Comparison of ENCODE assay signal across 20 cellular contexts in the genomic region with DNA sequence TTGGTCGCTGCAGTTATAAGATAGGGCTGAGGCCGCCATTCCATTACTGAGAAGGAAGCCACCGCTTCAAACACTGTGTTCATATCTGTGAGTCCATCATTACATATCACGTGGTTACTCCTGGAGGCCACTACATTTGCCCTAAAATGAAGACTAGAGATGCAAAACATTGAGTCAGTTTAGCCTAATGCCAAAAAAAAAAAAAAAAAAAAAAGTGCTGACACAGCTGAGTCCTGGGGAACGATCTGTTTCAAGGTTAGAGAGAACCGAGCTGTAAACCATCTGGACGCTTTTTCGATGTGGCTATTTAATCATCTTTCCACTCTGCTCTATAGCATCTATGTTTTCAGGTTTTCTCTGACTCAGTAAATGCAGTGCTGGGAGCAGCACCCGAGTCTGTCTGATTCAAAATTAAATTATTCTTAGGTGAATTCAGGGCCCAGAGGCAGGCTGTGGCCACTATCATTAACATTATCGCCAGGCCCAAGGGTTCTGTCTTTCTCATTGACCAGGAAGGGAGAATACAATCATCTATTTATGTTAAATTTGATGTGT.
DNase-seq lines count a peak whose midpoint lies in the region; ATAC-seq, FAIRE-seq and TF ChIP-seq lines count a peak whose summit lies in the region.
"Had no signal": no experiment of that assay in that cellular context is flagged by ENCODE, and none has a peak within 500 bp of the region (broad histone marks: within the 10 kb centered on the region; RNA-seq: fewer than 3 reads in every experiment).

No MANE protein-coding gene starts in this region.

- intact Hi-C loops in CD4-positive, alpha-beta T cell (cut with DNase I, micrococcal nuclease) = no loop called here

- no peak for TF ChIP-seq POLR2A in A549 (IDR thresholded peaks at IDR 0.05; ENCODE audit: low read length)

- H3K9me3 Mint-ChIP-seq in CD4-positive, alpha-beta T cell = peaks cover 13% of the 10 kb centered on the region

- H3K4me2 ChIP-seq in A549 = no peak overlapping the region

- no peak overlapping the region for H3K27ac Mint-ChIP-seq in CD4-positive, alpha-beta T cell
- H3K27ac Mint-ChIP-seq: B cell; CD4-positive, CD25-positive, alpha-beta regulatory T cell; H9; IgD-negative memory B cell had no signal

- no peaks in the 10 kb centered on the region for H3K9me3 ChIP-seq in A549
- H3K9me3 ChIP-seq in CD4-positive, alpha-beta T cell (ENCODE audit: control insufficient read depth, low read length) = no peaks in the 10 kb centered on the region

- H3K4me1 Mint-ChIP-seq in CD4-positive, alpha-beta T cell (ENCODE audit: low read depth) = no peaks in the 10 kb centered on the region
- H3K4me1 Mint-ChIP-seq: B cell; CD4-positive, CD25-positive, alpha-beta regulatory T cell; IgD-negative memory B cell had no signal

- no peaks in the 10 kb centered on the region for H3K27me3 Mint-ChIP-seq in CD4-positive, alpha-beta T cell
- H3K27me3 Mint-ChIP-seq: B cell; CD4-positive, CD25-positive, alpha-beta regulatory T cell; IgD-negative memory B cell had no signal

- no peaks in the 10 kb centered on the region for H3K36me3 Mint-ChIP-seq in CD4-positive, alpha-beta T cell (ENCODE audit: low read depth)
- H3K36me3 Mint-ChIP-seq: CD4-positive, CD25-positive, alpha-beta regulatory T cell; IgD-negative memory B cell had no signal

- CTCF ChIA-PET in A549 (lab: Yijun Ruan, JAX) = no interaction called here
- CTCF ChIA-PET in CD4-positive, alpha-beta T cell (lab: Charles Lee) = interaction anchor here (0.6 kb wide), 1 partner anchor 232 kb away, joined by 5 read pairs; no protein-coding TSS in a partner anchor

- no peak for FAIRE-seq in A549 (lab: Jason Lieb, UNC)
- FAIRE-seq: GM12878, H1 had no signal

- no peak overlapping the region for H3K4me3 ChIP-seq in A549
- H3K4me3 ChIP-seq: GM12878 had no signal

- H3K4me3 Mint-ChIP-seq in CD4-positive, alpha-beta T cell = no peak overlapping the region
- H3K4me3 Mint-ChIP-seq: B cell; CD4-positive, CD25-positive, alpha-beta regulatory T cell; H9; IgD-negative memory B cell had no signal

- 19% methylated on average over 10 of the region's 10 CpGs for WGBS in A549 (ENCODE audit: missing lambda C conversion rate)

- DNase-seq in A549 (ENCODE audit: low read depth in 1 of 2, low spot score in 1 of 2) = no peak
- DNase-seq in G401 (ENCODE audit: low spot score) = peak; percentile 51
- DNase-seq in RPMI7951 (ENCODE audit: low read depth) = peak; percentile 13
- no peak for DNase-seq in CD4-positive, alpha-beta T cell
- DNase-seq: 8988T; C1 segment of cervical spinal cord; CD4-positive, CD25-positive, alpha-beta regulatory T cell; DMS153; DMS79; H9; KG1 had no signal

- H3K27ac ChIP-seq in A549 = no peak overlapping the region
- H3K27ac ChIP-seq in CD4-positive, alpha-beta T cell (ENCODE audit: low read depth, low read length) = no peak overlapping the region
- H3K27ac ChIP-seq: HL-60 had no signal

- no peaks in the 10 kb centered on the region for H3K4me1 ChIP-seq in A549

- no peak for TF ChIP-seq RAD21 in A549 (conservative IDR thresholded peaks at IDR 0.05 in 1 of 2, IDR thresholded peaks at IDR 0.05 in 1 of 2)

- no peaks in the 10 kb centered on the region for H3K27me3 ChIP-seq in CD4-positive, alpha-beta T cell (ENCODE audit: control insufficient read depth, insufficient read depth, low read length)

- POLR2A ChIA-PET in A549 (lab: Yijun Ruan, JAX) = no interaction called here
- POLR2A ChIA-PET in CD4-positive, alpha-beta T cell (lab: Charles Lee) = no interaction called here

- in situ Hi-C loops in G401 (cut with HindIII; ENCODE audit: low sequenced_read_pairs) = no loop called here

- no peak for TF ChIP-seq EP300 in A549 (IDR thresholded peaks at IDR 0.05)

- ATAC-seq in A549 (no peak), SK-N-SH treated with all-trans-retinoic acid at 6 μM for 48 hours (no peak), HG03342 (IDR thresholded peaks at IDR 0.05; ENCODE audit: unreplicated experiment) (no peak), HG02642 (IDR thresholded peaks at IDR 0.05; ENCODE audit: poor library complexity, unreplicated experiment) (no peak), HG03354 (IDR thresholded peaks at IDR 0.05; ENCODE audit: poor library complexity, severe bottlenecking, unreplicated experiment) (no peak)
- ATAC-seq in CD4-positive, alpha-beta T cell (ENCODE audit: poor library complexity) = no peak
- ATAC-seq: GM12878 had no signal

- no peak for TF ChIP-seq CTCF in A549 (IDR thresholded peaks at IDR 0.05)
- TF ChIP-seq CTCF in CD4-positive, alpha-beta T cell (IDR thresholded peaks at IDR 0.05) = no peak

TF ChIP-seq in A549, 52 proteins besides CTCF, POLR2A, EP300 and RAD21:
- TF ChIP-seq FOSB (CRISPR knock-in tag; IDR thresholded peaks at IDR 0.05) (no peak), JUNB (IDR thresholded peaks at IDR 0.05) (no peak), MAFK (IDR thresholded peaks at IDR 0.05; ENCODE audit: partially characterized antibody) (peak; percentile 71)

TF ChIP-seq in SK-N-SH treated with all-trans-retinoic acid at 6 μM for 48 hours, 23 proteins besides CTCF, POLR2A, EP300 and RAD21:
- peak; percentile 55; the same call in 1 of the 2 replicates for TF ChIP-seq TCF4 (CRISPR knock-in tag; IDR thresholded peaks at IDR 0.05; ENCODE audit: borderline replicate concordance)
- no peak for TF ChIP-seq ISL1 (CRISPR knock-in tag; IDR thresholded peaks at IDR 0.05)
TF ChIP-seq in SK-N-SH treated with all-trans-retinoic acid at 6 μM for 48 hours: peak in this region for 1.

Comparison
In these comparisons a context has a peak if more than half of its experiments do, and no peak if none do; other contexts are left out.
1. DNase-seq: peak in G401 (single experiment) and RPMI7951 (single experiment); none in A549 (0 of 2) and CD4-positive, alpha-beta T cell (0 of 10).